Comparison of ENCODE assay signal across 10 cellular contexts in the genomic region with DNA sequence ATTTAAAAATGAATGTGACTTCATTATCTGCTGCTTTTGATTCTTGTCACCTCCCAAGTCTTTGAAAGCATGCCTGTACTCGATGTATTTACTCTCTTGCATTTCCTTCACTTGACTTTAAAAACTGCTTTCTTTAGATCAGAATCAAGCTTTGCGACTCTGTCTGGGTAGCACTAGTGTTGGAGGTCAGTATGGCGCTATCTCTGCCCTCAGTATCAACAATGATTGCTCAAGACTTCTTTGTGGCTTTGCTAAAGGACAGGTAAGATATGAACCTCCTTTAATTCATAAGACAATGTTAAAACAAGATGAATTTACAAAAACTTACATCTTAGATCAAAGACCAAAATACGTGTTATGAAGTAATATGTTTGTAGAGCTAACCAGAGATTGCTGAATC.
"Had no signal": no experiment of that assay in that cellular context is flagged by ENCODE, and none has a peak within 500 bp of the region (broad histone marks: within the 10 kb centered on the region; RNA-seq: fewer than 3 reads in every experiment).

No MANE protein-coding gene starts in this region.

- H2AFZ ChIP-seq: GM23338 had no signal

- H3K4me1 Mint-ChIP-seq: GM23338 had no signal

- ATAC-seq: GM23338, HCT116 had no signal

- H3K4me3 ChIP-seq: GM23338, HAP-1 had no signal

- H3K27ac Mint-ChIP-seq: GM23338, HFFc6 had no signal

- H3K4me3 Mint-ChIP-seq: GM23338, HFFc6 had no signal

- H3K9me3 Mint-ChIP-seq: GM23338, HFFc6 had no signal

- H3K27ac ChIP-seq: HL-60, KMS-11 had no signal

- FAIRE-seq: H1 had no signal

- H3K9ac ChIP-seq: KMS-11 had no signal

- H3K4me2 ChIP-seq: GM23338, KMS-11 had no signal

- H3K4me1 ChIP-seq: HAP-1 had no signal

- H3K9me3 ChIP-seq: HAP-1 had no signal

- DNase-seq: H7, HFFc6, IMR-90, KBM-7 had no signal
